Comparison of ENCODE assay signal across 8 cellular contexts in genomic region chr6:5030596-5031136, GRCh38. TPM values are rescaled to one million over a fixed set of nuclear protein-coding genes. Genes with fewer than 3 reads are reported as not detected.
DNase-seq lines count a peak whose midpoint lies in the region; ATAC-seq and TF ChIP-seq lines count a peak whose summit lies in the region.

No MANE protein-coding gene starts in this region.

- no peaks in the 10 kb centered on the region for H3K27me3 ChIP-seq in DND-41 (ENCODE audit: insufficient read depth, low read length, poor library complexity)
- H3K27me3 ChIP-seq in Karpas-422 (ENCODE audit: low read length): no peaks in the 10 kb centered on the region
- H3K27me3 ChIP-seq in Panc1 (ENCODE audit: control insufficient read depth, insufficient read depth, low read length): no peaks in the 10 kb centered on the region
- no peaks in the 10 kb centered on the region for H3K27me3 ChIP-seq in ovary
- H3K27me3 ChIP-seq in transverse colon: no peaks in the 10 kb centered on the region

- H3K4me2 ChIP-seq in DND-41 (ENCODE audit: insufficient read depth, low read length) (no peak overlapping the region), Karpas-422 (ENCODE audit: low read depth, low read length, poor library complexity, severe bottlenecking) (no peak overlapping the region)

- H3K36me3 Mint-ChIP-seq in activated T-cell treated with anti-CD3 and anti-CD28 coated beads, Interleukin-2, amount 50 U/mL, for 72 hours (ENCODE audit: insufficient read depth in 2 of 2): peaks cover 0 to 1% of the 10 kb centered on the region in 2 donors

- POLR2A ChIA-PET in Panc1 (lab: Charles Lee): no interaction called here

- peak; percentile 64 for DNase-seq in DND-41
- peak; percentile 96 for DNase-seq in Karpas-422
- peak; percentile 42 for DNase-seq in Panc1 (ENCODE audit: low read depth, low spot score)
- peak; percentile 84 to 86 for DNase-seq in activated T-cell treated with anti-CD3 and anti-CD28 coated beads, Interleukin-2, amount 50 U/mL, for 72 hours
- DNase-seq in fibroblast of the conjunctiva (ENCODE audit: low read depth): peak; percentile 67
- peak; percentile 70 to 84 (median 80) for DNase-seq in ovary
- peak; percentile 85 for DNase-seq in transverse colon

- H3K4me3 Mint-ChIP-seq in activated T-cell treated with anti-CD3 and anti-CD28 coated beads, Interleukin-2, amount 50 U/mL, for 72 hours: peak overlapping the region in 1 of 2 donors; percentile 25

- H3K4me3 ChIP-seq in DND-41 (ENCODE audit: low read depth in 1 of 2, low read length in 2 of 2) (no peak overlapping the region), Karpas-422 (ENCODE audit: low read length) (no peak overlapping the region), Panc1 (ENCODE audit: low read depth in 2 of 2, low read length in 2 of 2) (no peak overlapping the region), ovary (no peak overlapping the region), transverse colon (no peak overlapping the region)

- H3K27ac ChIP-seq in DND-41 (ENCODE audit: low read length): no peak overlapping the region
- H3K27ac ChIP-seq in Karpas-422 (ENCODE audit: low read length): no peak overlapping the region
- H3K27ac ChIP-seq in Panc1 (ENCODE audit: low read length): no peak overlapping the region
- H3K27ac ChIP-seq in ovary: no peak overlapping the region
- no peak overlapping the region for H3K27ac ChIP-seq in transverse colon

- WGBS in ovary, 3 donors: 18 to 23% (median 18%) methylated on average over 13 of the region's 13 CpGs
- WGBS in transverse colon (ENCODE audit: low coverage in 1 of 2), 2 donors: 28 to 29% methylated on average over 8 to 13 of the region's 13 CpGs

- no peak for TF ChIP-seq POLR2A in ovary (IDR thresholded peaks at IDR 0.05)
- TF ChIP-seq POLR2A in transverse colon (IDR thresholded peaks at IDR 0.05): no peak

- peaks cover 6% of the 10 kb centered on the region for H3K27me3 Mint-ChIP-seq in activated T-cell treated with anti-CD3 and anti-CD28 coated beads, Interleukin-2, amount 50 U/mL, for 72 hours (ENCODE audit: low read depth)

- BruUV-seq in Panc1 (replicated peaks; lab: Mats Ljungman, UMichigan): no TSS peak

- CTCF ChIA-PET in Panc1 (lab: Charles Lee): interaction anchor here (0.5 to 0.6 kb wide), 2 partner anchors 24 to 415 kb away, joined by 4 to 8 read pairs; no protein-coding TSS in a partner anchor

- no peaks in the 10 kb centered on the region for H3K9me3 ChIP-seq in DND-41 (ENCODE audit: insufficient read depth, low read length, severe bottlenecking)
- no peaks in the 10 kb centered on the region for H3K9me3 ChIP-seq in Karpas-422 (ENCODE audit: low read length)
- H3K9me3 ChIP-seq in Panc1 (ENCODE audit: control insufficient read depth, insufficient read depth, low read depth, low read length): no peaks in the 10 kb centered on the region
- H3K9me3 ChIP-seq in ovary: no peaks in the 10 kb centered on the region
- no peaks in the 10 kb centered on the region for H3K9me3 ChIP-seq in transverse colon

- H3K79me2 ChIP-seq in DND-41 (ENCODE audit: insufficient read depth, low read length): no peaks in the 10 kb centered on the region
- no peaks in the 10 kb centered on the region for H3K79me2 ChIP-seq in Karpas-422 (ENCODE audit: low read length)

- H3K4me1 ChIP-seq in DND-41 (ENCODE audit: insufficient read depth, low read length) (no peaks in the 10 kb centered on the region), Karpas-422 (ENCODE audit: low read length) (no peaks in the 10 kb centered on the region), Panc1 (ENCODE audit: control insufficient read depth, insufficient read depth, low read length) (no peaks in the 10 kb centered on the region; the same call in none of the 2 replicates), ovary (ENCODE audit: insufficient read depth) (peaks cover 2% of the 10 kb centered on the region), transverse colon (peaks cover 0 to 16% (median 13%) of the 10 kb centered on the region in 4 donors)

- H3K9me3 Mint-ChIP-seq in activated T-cell treated with anti-CD3 and anti-CD28 coated beads, Interleukin-2, amount 50 U/mL, for 72 hours: no peaks in the 10 kb centered on the region

- no peak for TF ChIP-seq EP300 in ovary (IDR thresholded peaks at IDR 0.05)
- TF ChIP-seq EP300 in transverse colon (IDR thresholded peaks at IDR 0.05; ENCODE audit: low read depth): no peak

- H3K9ac ChIP-seq in DND-41 (ENCODE audit: low read depth, low read length): no peak overlapping the region
- H3K9ac ChIP-seq in Karpas-422 (ENCODE audit: low read length): no peak overlapping the region

- no peaks in the 10 kb centered on the region for H3K9me2 ChIP-seq in Karpas-422 (replicated peaks; ENCODE audit: insufficient read depth, low read length)

- H3K36me3 ChIP-seq in DND-41 (ENCODE audit: insufficient read depth, low read length) (no peaks in the 10 kb centered on the region), Karpas-422 (ENCODE audit: insufficient read depth, low read length) (no peaks in the 10 kb centered on the region), Panc1 (ENCODE audit: control insufficient read depth, insufficient read depth, low read length) (no peaks in the 10 kb centered on the region), ovary (no peaks in the 10 kb centered on the region), transverse colon (no peaks in the 10 kb centered on the region)

- TF ChIP-seq CTCF in DND-41 (IDR thresholded peaks at IDR 0.05; ENCODE audit: borderline replicate concordance, extremely low read depth, low read length, poor library complexity, severe bottlenecking) (peak; percentile 74), Panc1 (IDR thresholded peaks at IDR 0.05) (peak; percentile 84), ovary (IDR thresholded peaks at IDR 0.05) (peak in 2 of 3 donors; percentile 33 to 47), transverse colon (IDR thresholded peaks at IDR 0.05) (peak; percentile 60 to 70 (median 63))

- intact Hi-C loops in Panc1 (cut with micrococcal nuclease; ENCODE audit: unreplicated experiment) (loop anchor here (10.0 kb wide), 1 partner anchor 576 kb away; no protein-coding TSS in a partner anchor), ovary (cut with DNase I) (no loop called here), transverse colon (cut with DNase I; ENCODE audit: low total_unique reads) (no loop called here)

- ATAC-seq in DND-41 (ENCODE audit: insufficient read depth, low read depth) (peak; percentile 81), GM21619 (IDR thresholded peaks at IDR 0.05; ENCODE audit: unreplicated experiment) (peak; percentile 87), Panc1 (peak; percentile 86)
- ATAC-seq in activated T-cell treated with anti-CD3 and anti-CD28 coated beads, Interleukin-2, amount 50 U/mL, for 72 hours (replicated peaks in 1 of 2): peak; percentile 96 to 99

- peak overlapping the region; percentile 83 for H3K27ac Mint-ChIP-seq in activated T-cell treated with anti-CD3 and anti-CD28 coated beads, Interleukin-2, amount 50 U/mL, for 72 hours

- no peaks in the 10 kb centered on the region for H4K20me1 ChIP-seq in DND-41 (ENCODE audit: insufficient read depth, low read length)
- H4K20me1 ChIP-seq in Karpas-422 (ENCODE audit: insufficient read depth, low read depth, low read length): no peaks in the 10 kb centered on the region

- peaks cover 16% of the 10 kb centered on the region for H3K4me1 Mint-ChIP-seq in activated T-cell treated with anti-CD3 and anti-CD28 coated beads, Interleukin-2, amount 50 U/mL, for 72 hours (ENCODE audit: low read depth)

- in situ Hi-C loops in Panc1 (cut with HindIII; ENCODE audit: low pct_unique_long_range_greater_than_20kb, low sequenced_read_pairs): no loop called here
- in situ Hi-C loops in transverse colon (cut with MboI; ENCODE audit: low pct_ligation_motif_present in 1 of 4, low pct_unique_long_range_greater_than_20kb in 1 of 4, low sequenced_read_pairs in 3 of 4): no loop called here

- H2AFZ ChIP-seq in DND-41 (ENCODE audit: low read depth, low read length) (no peak overlapping the region; the same call in 1 of the 2 replicates), Karpas-422 (ENCODE audit: low read length) (peak overlapping the region; percentile 90)

RNA-seq across cellular contexts. Expression of gene RPP40, which starts 26.8 kb away (rescaled TPM):
- total RNA-seq in Karpas-422 (2014; rRNA removed; shearing (Covaris generic); ENCODE audit: low replicate concordance): 11.4 and 30.3 TPM in 2 replicates
- total RNA-seq in Panc1 (2021; ENCODE audit: unreplicated experiment) (25.9 TPM), ovary (10 to 100 TPM in 1 of 7 donors, 1 to 10 TPM in 6; 2.2 to 11.6 (median 5.7) TPM), transverse colon (1 to 10 TPM in 3 of 4 donors, not detected in 1; 1.6 to 8.7 (median 4.6) TPM)
- 16.4 TPM for polyA plus RNA-seq in Panc1 (2012; ENCODE audit: insufficient read length)
- 10 to 100 TPM in 1 of 2 donors, 1 to 10 TPM in 1; 8.2 to 10.8 TPM for total RNA-seq in activated T-cell treated with anti-CD3 and anti-CD28 coated beads, Interleukin-2, amount 50 U/mL, for 72 hours
- polyA plus RNA-seq in ovary: 1 to 10 TPM; 6.0 to 7.9 TPM

RNA-seq across cellular contexts. Expression of gene PPP1R3G, which starts 54.5 kb away (rescaled TPM):
- total RNA-seq in Karpas-422 (2014; rRNA removed; shearing (Covaris generic); ENCODE audit: low replicate concordance): not detected in 2 replicates
- total RNA-seq in Panc1 (2021; ENCODE audit: unreplicated experiment): 0.44 TPM
- polyA plus RNA-seq in Panc1 (2012; ENCODE audit: insufficient read length): 0.94 TPM
- under 1 TPM in 1 of 2 donors, not detected in 1; 0.05 TPM for total RNA-seq in activated T-cell treated with anti-CD3 and anti-CD28 coated beads, Interleukin-2, amount 50 U/mL, for 72 hours
- 1 to 10 TPM in 4 of 7 donors, under 1 TPM in 3; 0.67 to 2.9 (median 1.1) TPM for total RNA-seq in ovary
- polyA plus RNA-seq in ovary: under 1 TPM; 0.88 to 0.90 TPM
- 1 to 10 TPM in 1 of 4 donors, under 1 TPM in 2, not detected in 1; 0.40 to 1.2 (median 0.95) TPM for total RNA-seq in transverse colon

Comparison
In these comparisons a context has a peak if more than half of its experiments do, and no peak if none do; other contexts are left out.
1. DNase-seq: peak in every context shown above with its lines; median percentile 96 in Karpas-422; 85 in activated T-cell treated with anti-CD3 and anti-CD28 coated beads, Interleukin-2, amount 50 U/mL, for 72 hours; 85 in transverse colon; 80 in ovary; 67 in fibroblast of the conjunctiva; 64 in DND-41; 42 in Panc1.